ENCODE assay signal across 1 cellular context in the genomic region with DNA sequence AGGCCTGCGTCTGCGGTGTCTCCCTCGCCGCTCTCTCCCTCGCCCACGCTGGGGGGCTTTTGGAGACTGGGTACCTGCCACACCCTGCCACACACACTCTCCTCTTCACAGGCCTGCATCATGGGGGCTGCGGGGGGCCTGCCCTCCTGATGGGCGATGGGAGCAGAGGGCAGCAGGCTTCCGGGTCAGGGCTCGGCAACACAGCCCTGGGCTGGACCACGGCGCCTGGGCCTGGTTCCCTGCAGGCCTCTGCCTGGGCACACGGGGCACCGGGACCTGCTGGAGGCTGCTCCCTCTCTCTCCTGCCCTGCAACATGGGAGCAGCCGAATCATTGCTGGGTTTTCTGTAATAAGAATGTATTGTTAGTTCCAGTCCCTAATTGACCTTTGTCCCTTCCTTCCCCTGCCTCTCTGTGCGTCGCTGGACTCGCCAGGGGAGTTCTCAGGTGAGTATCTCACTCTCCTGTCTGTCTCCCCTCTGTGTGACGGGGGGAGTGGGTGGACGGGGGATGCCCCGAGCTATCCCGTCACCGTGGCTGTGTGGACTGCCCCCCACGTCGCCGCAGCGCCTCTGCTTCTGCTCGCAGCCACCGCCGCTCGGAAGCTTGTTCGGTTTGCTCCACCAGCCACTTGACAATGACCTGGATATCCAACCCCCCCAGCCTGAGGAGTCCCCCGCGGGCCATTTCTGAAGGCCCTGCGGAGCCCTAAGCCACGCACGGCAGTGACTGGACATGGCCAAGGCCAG.
TF ChIP-seq lines count a peak whose summit lies in the region.

No MANE protein-coding gene starts in this region.

TF ChIP-seq in K562, 482 proteins besides CTCF, POLR2A, EP300 and RAD21:
- TF ChIP-seq MAFF (IDR thresholded peaks at IDR 0.05; ENCODE audit: low read length) (no peak), POLR2G (IDR thresholded peaks at IDR 0.05; ENCODE audit: low read depth, low read length) (peak; percentile 19; the same call in 1 of the 2 replicates)
TF ChIP-seq in K562: peak in this region for 1.
